1 cellular context compared by ENCODE assay signal in genomic region chr3:58177747-58178527, GRCh38.
TF ChIP-seq lines count a peak whose summit lies in the region.

No MANE protein-coding gene starts in this region.

TF ChIP-seq in HepG2, 621 proteins besides CTCF, POLR2A, EP300 and RAD21 (continued from another document and continues in another):
- no peak for TF ChIP-seq DMTF1 (CRISPR knock-in tag; IDR thresholded peaks at IDR 0.05)
- TF ChIP-seq MAZ (IDR thresholded peaks at IDR 0.05; ENCODE audit: borderline replicate concordance, low read depth, low read length), result no peak
- TF ChIP-seq MAZ (CRISPR knock-in tag; IDR thresholded peaks at IDR 0.05; ENCODE audit: low read depth), result 0 out of 2 replicates have a peak, but pooled peaks have one; percentile 36
- TF ChIP-seq ZNF775 (CRISPR knock-in tag; IDR thresholded peaks at IDR 0.05; ENCODE audit: borderline replicate concordance), result no peak
- TF ChIP-seq GTF3A (CRISPR knock-in tag; conservative IDR thresholded peaks at IDR 0.05), result 0 out of 2 replicates have a peak, but pooled peaks have one; percentile 41
- TF ChIP-seq SP140L (CRISPR knock-in tag; IDR thresholded peaks at IDR 0.05; ENCODE audit: borderline replicate concordance), result no peak
- TF ChIP-seq ZNF326 (CRISPR knock-in tag; IDR thresholded peaks at IDR 0.05; ENCODE audit: borderline replicate concordance), result no peak
- no peak for TF ChIP-seq SRSF9 (IDR thresholded peaks at IDR 0.05; ENCODE audit: borderline replicate concordance, insufficient read depth, low read depth, low read length, poor library complexity, severe bottlenecking)
- TF ChIP-seq REXO4 (CRISPR knock-in tag; IDR thresholded peaks at IDR 0.05; ENCODE audit: borderline replicate concordance), result no peak
- TF ChIP-seq, protein P1, sequence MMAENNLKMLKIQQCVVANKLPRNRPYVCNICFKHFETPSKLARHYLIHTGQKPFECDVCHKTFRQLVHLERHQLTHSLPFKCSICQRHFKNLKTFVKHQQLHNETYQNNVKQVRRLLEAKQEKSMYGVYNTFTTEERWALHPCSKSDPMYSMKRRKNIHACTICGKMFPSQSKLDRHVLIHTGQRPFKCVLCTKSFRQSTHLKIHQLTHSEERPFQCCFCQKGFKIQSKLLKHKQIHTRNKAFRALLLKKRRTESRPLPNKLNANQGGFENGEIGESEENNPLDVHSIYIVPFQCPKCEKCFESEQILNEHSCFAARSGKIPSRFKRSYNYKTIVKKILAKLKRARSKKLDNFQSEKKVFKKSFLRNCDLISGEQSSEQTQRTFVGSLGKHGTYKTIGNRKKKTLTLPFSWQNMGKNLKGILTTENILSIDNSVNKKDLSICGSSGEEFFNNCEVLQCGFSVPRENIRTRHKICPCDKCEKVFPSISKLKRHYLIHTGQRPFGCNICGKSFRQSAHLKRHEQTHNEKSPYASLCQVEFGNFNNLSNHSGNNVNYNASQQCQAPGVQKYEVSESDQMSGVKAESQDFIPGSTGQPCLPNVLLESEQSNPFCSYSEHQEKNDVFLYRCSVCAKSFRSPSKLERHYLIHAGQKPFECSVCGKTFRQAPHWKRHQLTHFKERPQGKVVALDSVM (CRISPR knock-in tag; IDR thresholded peaks at IDR 0.05), result no peak; the same call in 1 of the 2 replicates
- no peak for TF ChIP-seq GLI4 (CRISPR knock-in tag; IDR thresholded peaks at IDR 0.05; ENCODE audit: borderline replicate concordance)
- no peak for TF ChIP-seq U2AF2 (IDR thresholded peaks at IDR 0.05; ENCODE audit: low read depth, low read length)
- TF ChIP-seq ZNF850 (CRISPR knock-in tag; conservative IDR thresholded peaks at IDR 0.05), result no peak
- TF ChIP-seq ZSCAN22 (CRISPR knock-in tag; IDR thresholded peaks at IDR 0.05), result no peak
- no peak for TF ChIP-seq SMAD1 (CRISPR knock-in tag; IDR thresholded peaks at IDR 0.05; ENCODE audit: borderline replicate concordance, low read depth)
- no peak for TF ChIP-seq ZNF567 (CRISPR knock-in tag; IDR thresholded peaks at IDR 0.05; ENCODE audit: borderline replicate concordance)
- no peak for TF ChIP-seq ZNF546 (CRISPR knock-in tag; conservative IDR thresholded peaks at IDR 0.05)
- no peak for TF ChIP-seq ZNF614 (CRISPR knock-in tag; IDR thresholded peaks at IDR 0.05; ENCODE audit: borderline replicate concordance)
- TF ChIP-seq ZNF605 (CRISPR knock-in tag; IDR thresholded peaks at IDR 0.05), result no peak
- no peak for TF ChIP-seq ZSCAN5A (CRISPR knock-in tag; IDR thresholded peaks at IDR 0.05; ENCODE audit: borderline replicate concordance)
- TF ChIP-seq ZNF674 (CRISPR knock-in tag; IDR thresholded peaks at IDR 0.05; ENCODE audit: low read depth), result no peak
- no peak for TF ChIP-seq ZNF619 (CRISPR knock-in tag; IDR thresholded peaks at IDR 0.05)
- TF ChIP-seq PRMT3 (CRISPR knock-in tag; IDR thresholded peaks at IDR 0.05; ENCODE audit: borderline replicate concordance, low read depth), result no peak
- 0 out of 2 replicates have a peak, but pooled peaks have one; percentile 21 for TF ChIP-seq ELF1 (CRISPR knock-in tag; IDR thresholded peaks at IDR 0.05)
- no peak for TF ChIP-seq NAIF1 (CRISPR knock-in tag; IDR thresholded peaks at IDR 0.05; ENCODE audit: borderline replicate concordance)
- no peak for TF ChIP-seq ZNF609 (CRISPR knock-in tag; IDR thresholded peaks at IDR 0.05; ENCODE audit: borderline replicate concordance)
- no peak for TF ChIP-seq ZNF615 (CRISPR knock-in tag; IDR thresholded peaks at IDR 0.05; ENCODE audit: borderline replicate concordance)
- peak; percentile 53; the same call in 1 of the 2 replicates for TF ChIP-seq KMT2A (CRISPR knock-in tag; IDR thresholded peaks at IDR 0.05)
- TF ChIP-seq HDAC6 (IDR thresholded peaks at IDR 0.05; ENCODE audit: low read depth, low read length), result no peak
- TF ChIP-seq DPF2 (CRISPR knock-in tag; IDR thresholded peaks at IDR 0.05; ENCODE audit: borderline replicate concordance, low read depth), result no peak
- no peak for TF ChIP-seq ZSCAN20 (CRISPR knock-in tag; IDR thresholded peaks at IDR 0.05; ENCODE audit: borderline replicate concordance)
- TF ChIP-seq ZNF12 (CRISPR knock-in tag; IDR thresholded peaks at IDR 0.05), result no peak
- TF ChIP-seq CREB3 (CRISPR knock-in tag; IDR thresholded peaks at IDR 0.05), result no peak
- TF ChIP-seq SMAD3 (CRISPR knock-in tag; IDR thresholded peaks at IDR 0.05), result no peak
- no peak for TF ChIP-seq SNAPC5 (CRISPR knock-in tag; IDR thresholded peaks at IDR 0.05; ENCODE audit: borderline replicate concordance)
- no peak for TF ChIP-seq RERE (CRISPR knock-in tag; IDR thresholded peaks at IDR 0.05; ENCODE audit: low read depth)
- peak; percentile 19 for TF ChIP-seq HNRNPK (IDR thresholded peaks at IDR 0.05; ENCODE audit: low read depth, low read length, poor library complexity, severe bottlenecking)
- TF ChIP-seq NCOR1 (IDR thresholded peaks at IDR 0.05; ENCODE audit: borderline replicate concordance, low read length), result no peak
- TF ChIP-seq ZNF337 (CRISPR knock-in tag; IDR thresholded peaks at IDR 0.05; ENCODE audit: borderline replicate concordance, low read depth), result no peak
- no peak for TF ChIP-seq ZNF672 (CRISPR knock-in tag; IDR thresholded peaks at IDR 0.05)
- TF ChIP-seq, protein P2, sequence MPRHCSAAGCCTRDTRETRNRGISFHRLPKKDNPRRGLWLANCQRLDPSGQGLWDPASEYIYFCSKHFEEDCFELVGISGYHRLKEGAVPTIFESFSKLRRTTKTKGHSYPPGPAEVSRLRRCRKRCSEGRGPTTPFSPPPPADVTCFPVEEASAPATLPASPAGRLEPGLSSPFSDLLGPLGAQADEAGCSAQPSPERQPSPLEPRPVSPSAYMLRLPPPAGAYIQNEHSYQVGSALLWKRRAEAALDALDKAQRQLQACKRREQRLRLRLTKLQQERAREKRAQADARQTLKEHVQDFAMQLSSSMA (CRISPR knock-in tag; IDR thresholded peaks at IDR 0.05), result no peak
- TF ChIP-seq ZNF335 (CRISPR knock-in tag; IDR thresholded peaks at IDR 0.05), result no peak
- TF ChIP-seq, protein P3, sequence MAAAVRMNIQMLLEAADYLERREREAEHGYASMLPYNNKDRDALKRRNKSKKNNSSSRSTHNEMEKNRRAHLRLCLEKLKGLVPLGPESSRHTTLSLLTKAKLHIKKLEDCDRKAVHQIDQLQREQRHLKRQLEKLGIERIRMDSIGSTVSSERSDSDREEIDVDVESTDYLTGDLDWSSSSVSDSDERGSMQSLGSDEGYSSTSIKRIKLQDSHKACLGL (CRISPR knock-in tag; IDR thresholded peaks at IDR 0.05), result no peak
- TF ChIP-seq SATB2 (CRISPR knock-in tag; IDR thresholded peaks at IDR 0.05), result no peak
- TF ChIP-seq ZNF256 (CRISPR knock-in tag; conservative IDR thresholded peaks at IDR 0.05), result no peak
- TF ChIP-seq NFYB (CRISPR knock-in tag; IDR thresholded peaks at IDR 0.05), result no peak
